ENCODE assay signal across 8 cellular contexts in genomic region chr4:38866973-38867477, GRCh38. TPM values are rescaled to one million over a fixed set of nuclear protein-coding genes. Genes with fewer than 3 reads are reported as not detected.
DNase-seq lines count a peak whose midpoint lies in the region; ATAC-seq and TF ChIP-seq lines count a peak whose summit lies in the region.

No MANE protein-coding gene starts in this region.

- no peak for DNase-seq in activated CD8-positive, alpha-beta memory T cell treated with anti-CD3 and anti-CD28 coated beads, Interleukin-2, amount 10 ng/mL, durations not matched to agents 7 days and 5 days
- no peak for DNase-seq in activated CD8-positive, alpha-beta memory T cell treated with anti-CD3 and anti-CD28 coated beads for 24 hours
- DNase-seq in activated B cell treated with CpG ODN at 0.5 μM for 24 hours = no peak
- no peak for DNase-seq in thoracic aorta (ENCODE audit: low spot score)
- DNase-seq in GM19238 (ENCODE audit: insufficient read length, low spot score) = no peak
- DNase-seq in C1 segment of cervical spinal cord (lab: John Stamatoyannopoulos, UW) = no peak

- H3K36me3 Mint-ChIP-seq in activated CD8-positive, alpha-beta memory T cell treated with anti-CD3 and anti-CD28 coated beads, Interleukin-2, amount 10 ng/mL, durations not matched to agents 7 days and 5 days = no peaks in the 10 kb centered on the region
- no peaks in the 10 kb centered on the region for H3K36me3 Mint-ChIP-seq in activated B cell treated with CpG ODN at 0.5 μM for 24 hours (ENCODE audit: low read depth)

- H3K4me3 Mint-ChIP-seq in activated CD8-positive, alpha-beta memory T cell treated with anti-CD3 and anti-CD28 coated beads, Interleukin-2, amount 10 ng/mL, durations not matched to agents 7 days and 5 days = peak overlapping the region; percentile 63
- peak overlapping the region; percentile 86 for H3K4me3 Mint-ChIP-seq in activated B cell treated with CpG ODN at 0.5 μM for 24 hours

- H3K36me3 ChIP-seq in iPS-15b (ENCODE audit: control insufficient read depth, insufficient read depth, low read length) = no peaks in the 10 kb centered on the region
- H3K36me3 ChIP-seq in thoracic aorta = no peaks in the 10 kb centered on the region

- H3K9ac ChIP-seq in iPS-15b (ENCODE audit: low read depth, low read length) = peak overlapping the region; percentile 38

- H3K4me1 Mint-ChIP-seq in activated CD8-positive, alpha-beta memory T cell treated with anti-CD3 and anti-CD28 coated beads, Interleukin-2, amount 10 ng/mL, durations not matched to agents 7 days and 5 days = peaks cover 7% of the 10 kb centered on the region
- peaks cover 16% of the 10 kb centered on the region for H3K4me1 Mint-ChIP-seq in activated B cell treated with CpG ODN at 0.5 μM for 24 hours

- peak overlapping the region; percentile 64 to 68 for H3K27ac ChIP-seq in thoracic aorta

- intact Hi-C loops in activated B cell treated with CpG ODN at 0.5 μM for 24 hours (cut with micrococcal nuclease) = no loop called here

- peaks cover 61% of the 10 kb centered on the region for H3K27me3 Mint-ChIP-seq in activated CD8-positive, alpha-beta memory T cell treated with anti-CD3 and anti-CD28 coated beads, Interleukin-2, amount 10 ng/mL, durations not matched to agents 7 days and 5 days
- no peaks in the 10 kb centered on the region for H3K27me3 Mint-ChIP-seq in activated B cell treated with CpG ODN at 0.5 μM for 24 hours

- POLR2A ChIA-PET in activated B cell treated with CpG ODN at 0.5 μM for 24 hours (lab: Charles Lee) = interaction anchor here (0.9 to 1.4 kb wide), 5 partner anchors 8 to 163 kb away, joined by 4 to 9 read pairs (median 8); no protein-coding TSS in a partner anchor

- no peaks in the 10 kb centered on the region for H3K9me3 Mint-ChIP-seq in activated CD8-positive, alpha-beta memory T cell treated with anti-CD3 and anti-CD28 coated beads, Interleukin-2, amount 10 ng/mL, durations not matched to agents 7 days and 5 days (ENCODE audit: low read depth)
- H3K9me3 Mint-ChIP-seq in activated B cell treated with CpG ODN at 0.5 μM for 24 hours = no peaks in the 10 kb centered on the region

- CTCF ChIA-PET in activated CD8-positive, alpha-beta memory T cell treated with anti-CD3 and anti-CD28 coated beads, Interleukin-2, amount 10 ng/mL, durations not matched to agents 7 days and 5 days (lab: Charles Lee) = interaction anchor here (0.9 kb wide), 1 partner anchor 11 kb away, joined by 3 read pairs; no protein-coding TSS in a partner anchor
- CTCF ChIA-PET in activated B cell treated with CpG ODN at 0.5 μM for 24 hours (lab: Charles Lee) = interaction anchor here (1.3 to 2.1 kb wide), 3 partner anchors 10 to 687 kb away, joined by 4 to 7 read pairs (median 6); partner anchors contain the start of gene TLR6

- no peaks in the 10 kb centered on the region for H3K9me3 ChIP-seq in iPS-15b (ENCODE audit: control insufficient read depth, insufficient read depth, low read length)
- H3K9me3 ChIP-seq in thoracic aorta = no peaks in the 10 kb centered on the region

- H3K4me3 ChIP-seq in iPS-15b (ENCODE audit: low read depth, low read length) (peak overlapping the region; percentile 45), thoracic aorta (peak overlapping the region; percentile 94)

- H3K27me3 ChIP-seq in iPS-15b (ENCODE audit: control insufficient read depth, insufficient read depth, low read length) (no peaks in the 10 kb centered on the region), thoracic aorta (replicated peaks; ENCODE audit: insufficient read depth) (no peaks in the 10 kb centered on the region)

- H3K27ac Mint-ChIP-seq in activated CD8-positive, alpha-beta memory T cell treated with anti-CD3 and anti-CD28 coated beads, Interleukin-2, amount 10 ng/mL, durations not matched to agents 7 days and 5 days = no peak overlapping the region
- H3K27ac Mint-ChIP-seq in activated B cell treated with CpG ODN at 0.5 μM for 24 hours = peak overlapping the region; percentile 72

- ATAC-seq in activated CD8-positive, alpha-beta memory T cell treated with anti-CD3 and anti-CD28 coated beads, Interleukin-2, amount 10 ng/mL, durations not matched to agents 7 days and 5 days = no peak
- ATAC-seq in activated B cell treated with CpG ODN at 0.5 μM for 24 hours (ENCODE audit: low read depth) (peak; percentile 17), thoracic aorta (ENCODE audit: insufficient number of reproducible peaks, low FRiP score, low read depth) (no peak), HG03469 (IDR thresholded peaks at IDR 0.05; ENCODE audit: unreplicated experiment) (no peak)

- H3K4me1 ChIP-seq in iPS-15b (ENCODE audit: control insufficient read depth, insufficient read depth, low read length) = no peaks in the 10 kb centered on the region
- peaks cover 11 to 39% of the 10 kb centered on the region in 2 donors for H3K4me1 ChIP-seq in thoracic aorta (ENCODE audit: control insufficient read depth in 1 of 2, low read depth in 2 of 2)

- TF ChIP-seq CTCF in activated B cell treated with CpG ODN at 0.5 μM for 24 hours (IDR thresholded peaks at IDR 0.05) (no peak), thoracic aorta (IDR thresholded peaks at IDR 0.05) (no peak)

RNA-seq across cellular contexts. Expression of gene FAM114A1, which starts 0.6 kb away (rescaled TPM):
- total RNA-seq in activated CD8-positive, alpha-beta memory T cell treated with anti-CD3 and anti-CD28 coated beads, Interleukin-2, amount 10 ng/mL, durations not matched to agents 7 days and 5 days = under 1 TPM in 1 of 2 experiments, not detected in 1; 0.40 TPM
- total RNA-seq in activated B cell treated with CpG ODN at 0.5 μM for 24 hours (3.3 and 4.5 TPM in 2 replicates), thoracic aorta (100 to 1,000 TPM; 148 to 180 TPM)

RNA-seq across cellular contexts. Expression of gene TLR6, which starts 10.4 kb away (rescaled TPM):
- total RNA-seq in activated CD8-positive, alpha-beta memory T cell treated with anti-CD3 and anti-CD28 coated beads, Interleukin-2, amount 10 ng/mL, durations not matched to agents 7 days and 5 days = 1 to 10 TPM in 1 of 2 experiments, under 1 TPM in 1; 0.77 to 1.3 TPM
- 59.1 and 64.7 TPM in 2 replicates for total RNA-seq in activated B cell treated with CpG ODN at 0.5 μM for 24 hours
- 1 to 10 TPM; 1.8 to 3.5 TPM for total RNA-seq in thoracic aorta

Comparison
In these comparisons a context has a peak if more than half of its experiments do, and no peak if none do; other contexts are left out.
1. RNA of gene FAM114A1, which starts 0.6 kb away (total RNA-seq): 148 to 180 TPM in thoracic aorta; 3.3 to 4.5 TPM in activated B cell treated with CpG ODN at 0.5 μM for 24 hours and 0.40 TPM in activated CD8-positive, alpha-beta memory T cell treated with anti-CD3 and anti-CD28 coated beads, Interleukin-2, amount 10 ng/mL, durations not matched to agents 7 days and 5 days; every median in the first group is over 10 times any median in the second.
2. RNA of gene TLR6, which starts 10.4 kb away (total RNA-seq): 59.1 to 64.7 TPM in activated B cell treated with CpG ODN at 0.5 μM for 24 hours; 1.8 to 3.5 TPM in thoracic aorta and 0.77 to 1.3 TPM in activated CD8-positive, alpha-beta memory T cell treated with anti-CD3 and anti-CD28 coated beads, Interleukin-2, amount 10 ng/mL, durations not matched to agents 7 days and 5 days; every median in the first group is over 10 times any median in the second.